ENCODE assay signal across 2 cellular contexts in the genomic region with DNA sequence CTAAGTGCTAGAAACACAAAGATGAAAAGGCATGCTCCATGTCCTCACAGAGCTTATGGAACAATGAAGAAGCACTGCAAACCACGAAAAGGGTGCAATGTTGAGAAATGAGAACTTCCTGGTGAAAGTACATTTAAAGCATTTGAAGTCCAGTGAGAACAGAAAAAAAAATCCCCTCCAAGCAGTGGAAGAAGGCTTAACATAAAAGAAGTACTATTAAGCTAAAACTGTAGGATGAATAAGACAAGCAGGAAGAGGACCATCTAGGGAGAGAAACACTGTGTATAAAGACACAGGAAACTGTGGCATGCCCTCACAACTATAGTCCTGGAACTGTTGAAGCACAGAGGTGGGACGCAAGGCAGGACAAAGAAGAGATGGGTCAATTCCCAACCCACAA.
TF ChIP-seq lines count a peak whose summit lies in the region.

No MANE protein-coding gene starts in this region.

TF ChIP-seq in SK-N-SH, 30 proteins besides CTCF, POLR2A, EP300 and RAD21 (continued from another document):
- TF ChIP-seq, protein P1, sequence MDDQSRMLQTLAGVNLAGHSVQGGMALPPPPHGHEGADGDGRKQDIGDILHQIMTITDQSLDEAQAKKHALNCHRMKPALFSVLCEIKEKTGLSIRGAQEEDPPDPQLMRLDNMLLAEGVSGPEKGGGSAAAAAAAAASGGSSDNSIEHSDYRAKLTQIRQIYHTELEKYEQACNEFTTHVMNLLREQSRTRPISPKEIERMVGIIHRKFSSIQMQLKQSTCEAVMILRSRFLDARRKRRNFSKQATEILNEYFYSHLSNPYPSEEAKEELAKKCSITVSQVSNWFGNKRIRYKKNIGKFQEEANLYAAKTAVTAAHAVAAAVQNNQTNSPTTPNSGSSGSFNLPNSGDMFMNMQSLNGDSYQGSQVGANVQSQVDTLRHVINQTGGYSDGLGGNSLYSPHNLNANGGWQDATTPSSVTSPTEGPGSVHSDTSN (IDR thresholded peaks at IDR 0.05), result no peak
- TF ChIP-seq, protein P2, sequence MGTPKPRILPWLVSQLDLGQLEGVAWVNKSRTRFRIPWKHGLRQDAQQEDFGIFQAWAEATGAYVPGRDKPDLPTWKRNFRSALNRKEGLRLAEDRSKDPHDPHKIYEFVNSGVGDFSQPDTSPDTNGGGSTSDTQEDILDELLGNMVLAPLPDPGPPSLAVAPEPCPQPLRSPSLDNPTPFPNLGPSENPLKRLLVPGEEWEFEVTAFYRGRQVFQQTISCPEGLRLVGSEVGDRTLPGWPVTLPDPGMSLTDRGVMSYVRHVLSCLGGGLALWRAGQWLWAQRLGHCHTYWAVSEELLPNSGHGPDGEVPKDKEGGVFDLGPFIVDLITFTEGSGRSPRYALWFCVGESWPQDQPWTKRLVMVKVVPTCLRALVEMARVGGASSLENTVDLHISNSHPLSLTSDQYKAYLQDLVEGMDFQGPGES (IDR thresholded peaks at IDR 0.05; ENCODE audit: low read depth, low read length), result no peak
- TF ChIP-seq YY1 (IDR thresholded peaks at IDR 0.05; ENCODE audit: low read depth) (no peak), ELF1 (IDR thresholded peaks at IDR 0.05) (no peak), RFX5 (IDR thresholded peaks at IDR 0.05; ENCODE audit: low read length) (no peak), TCF12 (IDR thresholded peaks at IDR 0.05) (no peak), JUND (IDR thresholded peaks at IDR 0.05) (no peak), RXRA (IDR thresholded peaks at IDR 0.05; ENCODE audit: borderline replicate concordance, low read depth) (no peak)
- TF ChIP-seq, protein P3, sequence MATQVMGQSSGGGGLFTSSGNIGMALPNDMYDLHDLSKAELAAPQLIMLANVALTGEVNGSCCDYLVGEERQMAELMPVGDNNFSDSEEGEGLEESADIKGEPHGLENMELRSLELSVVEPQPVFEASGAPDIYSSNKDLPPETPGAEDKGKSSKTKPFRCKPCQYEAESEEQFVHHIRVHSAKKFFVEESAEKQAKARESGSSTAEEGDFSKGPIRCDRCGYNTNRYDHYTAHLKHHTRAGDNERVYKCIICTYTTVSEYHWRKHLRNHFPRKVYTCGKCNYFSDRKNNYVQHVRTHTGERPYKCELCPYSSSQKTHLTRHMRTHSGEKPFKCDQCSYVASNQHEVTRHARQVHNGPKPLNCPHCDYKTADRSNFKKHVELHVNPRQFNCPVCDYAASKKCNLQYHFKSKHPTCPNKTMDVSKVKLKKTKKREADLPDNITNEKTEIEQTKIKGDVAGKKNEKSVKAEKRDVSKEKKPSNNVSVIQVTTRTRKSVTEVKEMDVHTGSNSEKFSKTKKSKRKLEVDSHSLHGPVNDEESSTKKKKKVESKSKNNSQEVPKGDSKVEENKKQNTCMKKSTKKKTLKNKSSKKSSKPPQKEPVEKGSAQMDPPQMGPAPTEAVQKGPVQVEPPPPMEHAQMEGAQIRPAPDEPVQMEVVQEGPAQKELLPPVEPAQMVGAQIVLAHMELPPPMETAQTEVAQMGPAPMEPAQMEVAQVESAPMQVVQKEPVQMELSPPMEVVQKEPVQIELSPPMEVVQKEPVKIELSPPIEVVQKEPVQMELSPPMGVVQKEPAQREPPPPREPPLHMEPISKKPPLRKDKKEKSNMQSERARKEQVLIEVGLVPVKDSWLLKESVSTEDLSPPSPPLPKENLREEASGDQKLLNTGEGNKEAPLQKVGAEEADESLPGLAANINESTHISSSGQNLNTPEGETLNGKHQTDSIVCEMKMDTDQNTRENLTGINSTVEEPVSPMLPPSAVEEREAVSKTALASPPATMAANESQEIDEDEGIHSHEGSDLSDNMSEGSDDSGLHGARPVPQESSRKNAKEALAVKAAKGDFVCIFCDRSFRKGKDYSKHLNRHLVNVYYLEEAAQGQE (IDR thresholded peaks at IDR 0.05; ENCODE audit: low read depth, low read length), result no peak
- TF ChIP-seq, protein P4, sequence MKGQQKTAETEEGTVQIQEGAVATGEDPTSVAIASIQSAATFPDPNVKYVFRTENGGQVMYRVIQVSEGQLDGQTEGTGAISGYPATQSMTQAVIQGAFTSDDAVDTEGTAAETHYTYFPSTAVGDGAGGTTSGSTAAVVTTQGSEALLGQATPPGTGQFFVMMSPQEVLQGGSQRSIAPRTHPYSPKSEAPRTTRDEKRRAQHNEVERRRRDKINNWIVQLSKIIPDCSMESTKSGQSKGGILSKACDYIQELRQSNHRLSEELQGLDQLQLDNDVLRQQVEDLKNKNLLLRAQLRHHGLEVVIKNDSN (IDR thresholded peaks at IDR 0.05; ENCODE audit: borderline replicate concordance, low read depth), result no peak
- TF ChIP-seq, protein P5, sequence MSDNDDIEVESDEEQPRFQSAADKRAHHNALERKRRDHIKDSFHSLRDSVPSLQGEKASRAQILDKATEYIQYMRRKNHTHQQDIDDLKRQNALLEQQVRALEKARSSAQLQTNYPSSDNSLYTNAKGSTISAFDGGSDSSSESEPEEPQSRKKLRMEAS (IDR thresholded peaks at IDR 0.05; ENCODE audit: low read depth), result no peak

TF ChIP-seq in SK-N-SH treated with all-trans-retinoic acid at 6 μM for 48 hours, 23 proteins besides CTCF, POLR2A, EP300 and RAD21 (continued from another document):
- TF ChIP-seq, protein P6, sequence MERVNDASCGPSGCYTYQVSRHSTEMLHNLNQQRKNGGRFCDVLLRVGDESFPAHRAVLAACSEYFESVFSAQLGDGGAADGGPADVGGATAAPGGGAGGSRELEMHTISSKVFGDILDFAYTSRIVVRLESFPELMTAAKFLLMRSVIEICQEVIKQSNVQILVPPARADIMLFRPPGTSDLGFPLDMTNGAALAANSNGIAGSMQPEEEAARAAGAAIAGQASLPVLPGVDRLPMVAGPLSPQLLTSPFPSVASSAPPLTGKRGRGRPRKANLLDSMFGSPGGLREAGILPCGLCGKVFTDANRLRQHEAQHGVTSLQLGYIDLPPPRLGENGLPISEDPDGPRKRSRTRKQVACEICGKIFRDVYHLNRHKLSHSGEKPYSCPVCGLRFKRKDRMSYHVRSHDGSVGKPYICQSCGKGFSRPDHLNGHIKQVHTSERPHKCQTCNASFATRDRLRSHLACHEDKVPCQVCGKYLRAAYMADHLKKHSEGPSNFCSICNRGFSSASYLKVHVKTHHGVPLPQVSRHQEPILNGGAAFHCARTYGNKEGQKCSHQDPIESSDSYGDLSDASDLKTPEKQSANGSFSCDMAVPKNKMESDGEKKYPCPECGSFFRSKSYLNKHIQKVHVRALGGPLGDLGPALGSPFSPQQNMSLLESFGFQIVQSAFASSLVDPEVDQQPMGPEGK (CRISPR knock-in tag; IDR thresholded peaks at IDR 0.05; ENCODE audit: borderline replicate concordance), result no peak
